Comparison of ENCODE assay signal across 1 cellular context in the genomic region with DNA sequence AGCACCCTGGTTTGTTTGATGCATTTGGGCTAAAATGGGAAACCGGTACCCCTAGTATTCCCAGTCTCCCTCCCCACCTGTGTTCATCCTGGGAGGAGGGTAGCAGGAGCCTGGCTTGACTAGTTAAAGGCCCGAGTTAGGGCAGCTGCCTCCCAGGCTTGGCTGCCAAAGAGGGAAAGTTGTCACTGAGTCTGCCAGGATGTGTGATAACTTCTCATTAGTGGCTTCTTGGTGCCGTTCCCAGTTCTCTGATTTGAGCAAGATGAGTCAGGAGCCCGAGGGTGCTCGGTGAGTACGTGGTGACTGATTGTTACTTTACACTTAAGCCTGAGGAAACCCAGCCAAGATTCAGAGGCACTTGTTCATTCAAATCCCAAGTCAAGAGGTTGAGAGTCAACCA.
TF ChIP-seq lines count a peak whose summit lies in the region.

No MANE protein-coding gene starts in this region.

TF ChIP-seq in IMR-90, 13 proteins besides CTCF, POLR2A, EP300 and RAD21:
- peak; percentile 69 for TF ChIP-seq FOS (IDR thresholded peaks at IDR 0.05; ENCODE audit: low read depth, low read length)
- peak; percentile 59 for TF ChIP-seq BHLHE40 (IDR thresholded peaks at IDR 0.05; ENCODE audit: low read depth, low read length)
- TF ChIP-seq MAFK (IDR thresholded peaks at IDR 0.05; ENCODE audit: low read depth, low read length) = no peak
